Comparison of ENCODE assay signal across 12 cellular contexts in genomic region chr7:90626011-90626410, GRCh38. TPM values are rescaled to one million over a fixed set of nuclear protein-coding genes. Genes with fewer than 3 reads are reported as not detected.
DNase-seq lines count a peak whose midpoint lies in the region; ATAC-seq, FAIRE-seq and TF ChIP-seq lines count a peak whose summit lies in the region.
"Had no signal": no experiment of that assay in that cellular context is flagged by ENCODE, and none has a peak within 500 bp of the region (broad histone marks: within the 10 kb centered on the region; RNA-seq: fewer than 3 reads in every experiment).

No MANE protein-coding gene starts in this region.

- dilution Hi-C loops in endothelial cell of umbilical vein (cut with MboI; ENCODE audit: extremely low pct_ligation_motif_present, low sequenced_read_pairs) = no loop called here

- no peaks in the 10 kb centered on the region for H3K36me3 ChIP-seq in endothelial cell of umbilical vein (ENCODE audit: control insufficient read depth in 2 of 2, extremely low read depth in 1 of 2, insufficient read depth in 2 of 2, low read length in 2 of 2)
- no peaks in the 10 kb centered on the region for H3K36me3 ChIP-seq in gastrocnemius medialis

- TF ChIP-seq POLR2A in endothelial cell of umbilical vein (IDR thresholded peaks at IDR 0.05; ENCODE audit: low read depth, low read length) (no peak), gastrocnemius medialis (IDR thresholded peaks at IDR 0.05) (no peak)

- H3K4me2 ChIP-seq in endothelial cell of umbilical vein (ENCODE audit: insufficient read depth, low read length) = peak overlapping the region; percentile 48

- H3K4me1 ChIP-seq in endothelial cell of umbilical vein (ENCODE audit: control insufficient read depth, extremely low read depth, insufficient read depth, low read length) (peaks cover 48% of the 10 kb centered on the region), gastrocnemius medialis (peaks cover 15 to 24% of the 10 kb centered on the region in 2 donors)

- no peaks in the 10 kb centered on the region for H3K9me1 ChIP-seq in endothelial cell of umbilical vein (replicated peaks; ENCODE audit: control insufficient read depth, extremely low read depth, insufficient read depth, low read length)

- no TSS peak for BruUV-seq in endothelial cell of umbilical vein (replicated peaks; lab: Mats Ljungman, UMichigan)

- H3K27me3 ChIP-seq in endothelial cell of umbilical vein (ENCODE audit: control insufficient read depth in 2 of 2, insufficient read depth in 2 of 2, low read length in 2 of 2) (no peaks in the 10 kb centered on the region), gastrocnemius medialis (no peaks in the 10 kb centered on the region)

- H3K27ac ChIP-seq in endothelial cell of umbilical vein (ENCODE audit: insufficient read depth, low read depth, low read length) = peak overlapping the region; percentile 45
- no peak overlapping the region for H3K27ac ChIP-seq in gastrocnemius medialis

- DNase-seq in AG20443 (ENCODE audit: low spot score) (peak; percentile 48), M059J (ENCODE audit: low read depth) (peak; percentile 52), endothelial cell of umbilical vein (ENCODE audit: low read depth, low spot score) (peak; percentile 45), myocyte (ENCODE audit: low read depth) (peak; percentile 35), OCI-M2 (lab: John Stamatoyannopoulos, UW; ENCODE audit: unreplicated experiment) (no peak), gastrocnemius medialis (no peak), hippocampal formation (lab: John Stamatoyannopoulos, UW) (no peak), inferior parietal cortex (ENCODE audit: extremely low spot score) (no peak)
- DNase-seq: CD8-positive, alpha-beta memory T cell; naive thymus-derived CD4-positive, alpha-beta T cell; stimulated activated CD4-positive, alpha-beta T cell treated with anti-CD3 and anti-CD28 coated beads, Interleukin-4, amount 100 ng/mL, for 1 hour had no signal

- peak; percentile 49 for FAIRE-seq in endothelial cell of umbilical vein (lab: Jason Lieb, UNC)
- FAIRE-seq: GM12891 had no signal

- H3K79me2 ChIP-seq in endothelial cell of umbilical vein (ENCODE audit: control insufficient read depth, insufficient read depth, low read length) = peaks cover 13% of the 10 kb centered on the region

- no peak overlapping the region for H2AFZ ChIP-seq in endothelial cell of umbilical vein (ENCODE audit: low read depth, low read length)

- POLR2A ChIA-PET in endothelial cell of umbilical vein (lab: Charles Lee) = no interaction called here

- CTCF ChIA-PET in endothelial cell of umbilical vein (lab: Charles Lee) = interaction anchor here (1.0 to 7.0 kb wide), 6 partner anchors 20 to 409 kb away, joined by 3 to 72 read pairs (median 10); partner anchors contain the start of gene CDK14

- ATAC-seq in gastrocnemius medialis = no peak
- ATAC-seq: naive thymus-derived CD4-positive, alpha-beta T cell had no signal

- no peaks in the 10 kb centered on the region for H4K20me1 ChIP-seq in endothelial cell of umbilical vein (replicated peaks; ENCODE audit: control insufficient read depth, extremely low read depth, insufficient read depth, low read length)

- H3K9me3 ChIP-seq in endothelial cell of umbilical vein (replicated peaks; ENCODE audit: control insufficient read depth, insufficient read depth, low read length) = no peaks in the 10 kb centered on the region
- no peaks in the 10 kb centered on the region for H3K9me3 ChIP-seq in gastrocnemius medialis

- H3K9ac ChIP-seq in endothelial cell of umbilical vein (replicated peaks; ENCODE audit: extremely low read depth, insufficient read depth, low read length) = no peak overlapping the region

- in situ Hi-C loops in gastrocnemius medialis (cut with MboI; ENCODE audit: low sequenced_read_pairs in 4 of 4) = loop anchor here in 1 of 4 donors (10.0 to 25.0 kb wide), 2 partner anchors 71 to 164 kb away; partner anchors contain the start of gene PTTG1IP2

- intact Hi-C loops in endothelial cell of umbilical vein (cut with micrococcal nuclease) = loop anchor here (2.0 to 10.0 kb wide), 2 partner anchors 13 to 471 kb away; partner anchors contain the start of gene STEAP1
- intact Hi-C loops in gastrocnemius medialis (cut with DNase I; ENCODE audit: low total_unique reads) = loop anchor here (10.0 kb wide), 1 partner anchor 171 kb away; no protein-coding TSS in a partner anchor

- H3K4me3 ChIP-seq in endothelial cell of umbilical vein (replicated peaks in 1 of 3; ENCODE audit: insufficient read depth in 1 of 3, low read depth in 1 of 3, low read length in 3 of 3) (peak overlapping the region in 1 of 3 experiments; percentile 37), gastrocnemius medialis (no peak overlapping the region)

- TF ChIP-seq CTCF in endothelial cell of umbilical vein (IDR thresholded peaks at IDR 0.05; ENCODE audit: extremely low read depth in 1 of 2, insufficient read depth in 1 of 2, low read depth in 1 of 2, low read length in 2 of 2) (no peak), gastrocnemius medialis (IDR thresholded peaks at IDR 0.05 in 4 of 5, conservative IDR thresholded peaks at IDR 0.05 in 1 of 5) (no peak)

TF ChIP-seq in endothelial cell of umbilical vein, 7 proteins besides CTCF, POLR2A, EP300 and RAD21:
- TF ChIP-seq FOS (IDR thresholded peaks at IDR 0.05; ENCODE audit: borderline replicate concordance, insufficient read depth, low read length) (no peak), MYC (IDR thresholded peaks at IDR 0.05; ENCODE audit: low read depth, low read length) (no peak), JUN (IDR thresholded peaks at IDR 0.05; ENCODE audit: borderline replicate concordance, insufficient read depth, insufficient read length, low read depth) (no peak), EZH2 (IDR thresholded peaks at IDR 0.05; ENCODE audit: borderline replicate concordance, low read depth, low read length, severe bottlenecking) (no peak), POLR2AphosphoS5 (IDR thresholded peaks at IDR 0.05; ENCODE audit: insufficient read depth, low read depth, low read length) (no peak), GATA2 (IDR thresholded peaks at IDR 0.05; ENCODE audit: insufficient read depth, insufficient read length, low read depth, low read length) (no peak)
- TF ChIP-seq, protein P1, sequence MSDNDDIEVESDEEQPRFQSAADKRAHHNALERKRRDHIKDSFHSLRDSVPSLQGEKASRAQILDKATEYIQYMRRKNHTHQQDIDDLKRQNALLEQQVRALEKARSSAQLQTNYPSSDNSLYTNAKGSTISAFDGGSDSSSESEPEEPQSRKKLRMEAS (IDR thresholded peaks at IDR 0.05; ENCODE audit: insufficient read depth, insufficient read length) = no peak
TF ChIP-seq in endothelial cell of umbilical vein: peak in this region for 0.

RNA-seq across cellular contexts. Expression of gene CDK14, which starts 29.9 kb away (rescaled TPM):
- total RNA-seq in M059J (2014; rRNA removed; shearing (Covaris generic)) = 3.9 and 6.5 TPM in 2 replicates
- 34.2 and 41.5 TPM in 2 replicates for total RNA-seq in endothelial cell of umbilical vein
- polyA plus RNA-seq in endothelial cell of umbilical vein = 5.2 and 5.5 TPM in 2 replicates
- polyA plus RNA-seq in endothelial cell of umbilical vein (2011; cell fraction: cytosol; rRNA removed) = 6.9 and 7.1 TPM in 2 replicates
- polyA plus RNA-seq in endothelial cell of umbilical vein (2011; cell fraction: nucleus; rRNA removed) = 14.8 and 15.2 TPM in 2 replicates
- 10.2 and 14.4 TPM in 2 replicates for polyA plus RNA-seq in endothelial cell of umbilical vein (2012)
- polyA minus RNA-seq in endothelial cell of umbilical vein = 54.6 and 66.3 TPM in 2 replicates
- 10.9 TPM for polyA minus RNA-seq in endothelial cell of umbilical vein (2011; cell fraction: cytosol; rRNA and poly(A)+ RNA removed)
- 123 and 184 TPM in 2 replicates for polyA minus RNA-seq in endothelial cell of umbilical vein (2011; cell fraction: nucleus; rRNA and poly(A)+ RNA removed)
- total RNA-seq in myocyte = 19.7 and 27.8 TPM in 2 replicates
- polyA plus RNA-seq in myocyte (2012) = 11.2 TPM
- total RNA-seq in gastrocnemius medialis = 1 to 10 TPM; 3.9 to 8.6 (median 7.3) TPM

Comparison
In these comparisons a context has a peak if more than half of its experiments do, and no peak if none do; other contexts are left out.
1. DNase-seq: peak in AG20443 (single experiment), M059J (single experiment), endothelial cell of umbilical vein (single experiment) and myocyte (single experiment); none in OCI-M2 (single experiment), gastrocnemius medialis (0 of 2), hippocampal formation (0 of 2) and inferior parietal cortex (single experiment).